In the genomic region with DNA sequence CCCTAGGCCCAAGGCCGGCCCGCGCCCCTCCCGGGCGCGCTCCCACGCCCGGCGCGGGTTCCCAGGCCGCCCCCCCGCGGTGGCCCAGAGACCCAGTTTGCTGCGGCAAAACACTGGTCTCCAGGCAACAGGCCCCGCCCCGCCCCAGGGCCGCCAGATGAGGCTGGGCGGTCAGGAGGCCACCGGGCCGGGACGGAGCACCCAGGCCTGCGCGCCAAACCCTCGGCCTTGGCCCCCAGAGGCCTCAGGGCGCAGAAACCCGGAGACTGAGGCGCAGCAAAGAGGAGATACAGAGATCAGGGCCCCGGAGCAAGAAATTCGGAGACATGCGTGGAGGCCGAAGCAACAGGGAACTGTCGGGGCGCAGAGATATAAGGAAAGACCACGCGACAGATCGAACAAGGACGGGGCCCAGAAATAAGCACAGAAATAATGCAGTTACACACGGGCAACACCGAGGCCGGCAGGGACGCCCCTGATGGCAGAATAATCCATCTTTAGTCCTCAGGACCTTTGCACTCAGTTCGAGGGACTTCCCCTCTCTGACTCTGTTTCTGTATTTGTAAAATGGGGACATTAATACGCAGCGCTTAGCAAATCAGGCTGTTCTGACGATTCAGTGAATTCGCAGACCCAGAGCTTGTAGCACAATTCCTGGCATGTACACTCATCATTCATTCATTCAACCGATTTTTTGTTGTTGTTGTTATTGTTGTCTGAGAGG, we compare ENCODE assay signal across 8 cellular contexts. TPM values are rescaled to one million over a fixed set of nuclear protein-coding genes. Genes with fewer than 3 reads are reported as not detected.
DNase-seq lines count a peak whose midpoint lies in the region; ATAC-seq and TF ChIP-seq lines count a peak whose summit lies in the region.

No MANE protein-coding gene starts in this region.

- peaks cover 5% of the 10 kb centered on the region for H3K36me3 Mint-ChIP-seq in activated CD8-positive, alpha-beta T cell treated with anti-CD3 and anti-CD28 coated beads for 36 hours (ENCODE audit: low read depth)

- POLR2A ChIA-PET in activated CD8-positive, alpha-beta T cell treated with anti-CD3 and anti-CD28 coated beads for 36 hours (lab: Charles Lee), result interaction anchor here (1.4 to 3.0 kb wide), 3 partner anchors 24 to 36 kb away, joined by 3 to 11 read pairs (median 9); partner anchors contain the start of gene FOSB

- peaks cover 51% of the 10 kb centered on the region for H3K4me1 Mint-ChIP-seq in activated CD8-positive, alpha-beta T cell treated with anti-CD3 and anti-CD28 coated beads for 36 hours (ENCODE audit: low read depth)

- no peaks in the 10 kb centered on the region for H3K27me3 Mint-ChIP-seq in activated CD8-positive, alpha-beta T cell treated with anti-CD3 and anti-CD28 coated beads for 36 hours

- no peaks in the 10 kb centered on the region for H3K36me3 ChIP-seq in lower lobe of right lung

- CTCF ChIA-PET in activated CD8-positive, alpha-beta T cell treated with anti-CD3 and anti-CD28 coated beads for 36 hours (lab: Charles Lee), result interaction anchor here (0.7 to 6.0 kb wide), 6 partner anchors 12 to 41 kb away, joined by 3 to 72 read pairs (median 4); partner anchors contain the start of gene FOSB

- no peak for TF ChIP-seq CTCF in HFF-Myc (IDR thresholded peaks at IDR 0.05; ENCODE audit: low read depth, low read length, missing control alignments)
- no peak for TF ChIP-seq CTCF in activated CD8-positive, alpha-beta T cell treated with anti-CD3 and anti-CD28 coated beads for 36 hours (IDR thresholded peaks at IDR 0.05)
- TF ChIP-seq CTCF in lower lobe of right lung (IDR thresholded peaks at IDR 0.05), result no peak

- ATAC-seq in activated CD8-positive, alpha-beta T cell treated with anti-CD3 and anti-CD28 coated beads for 36 hours, result peak; percentile 34
- ATAC-seq in lower lobe of right lung, result peak; percentile 84 to 89

- H3K27ac ChIP-seq in lower lobe of right lung, result peak overlapping the region; percentile 93

- no peaks in the 10 kb centered on the region for H3K9me3 Mint-ChIP-seq in activated CD8-positive, alpha-beta T cell treated with anti-CD3 and anti-CD28 coated beads for 36 hours

- H3K27me3 ChIP-seq in lower lobe of right lung (ENCODE audit: low read depth), result no peaks in the 10 kb centered on the region

- H3K27ac Mint-ChIP-seq in activated CD8-positive, alpha-beta T cell treated with anti-CD3 and anti-CD28 coated beads for 36 hours, result peak overlapping the region; percentile 30

- intact Hi-C loops in activated CD8-positive, alpha-beta T cell treated with anti-CD3 and anti-CD28 coated beads for 36 hours (cut with micrococcal nuclease), result no loop called here
- intact Hi-C loops in lower lobe of right lung (cut with DNase I), result no loop called here

- H3K4me3 ChIP-seq in HFF-Myc (replicated peaks; ENCODE audit: low read depth, low read length) (peak overlapping the region; percentile 21; the same call in 1 of the 2 replicates), lower lobe of right lung (peak overlapping the region; percentile 45)

- no peaks in the 10 kb centered on the region for H3K9me3 ChIP-seq in lower lobe of right lung

- DNase-seq in ELF-1 (ENCODE audit: low read depth, low spot score) (peak; percentile 91), HFF-Myc (ENCODE audit: extremely low read depth, low read depth) (no peak), NCI-H748 (lab: John Stamatoyannopoulos, UW; ENCODE audit: unreplicated experiment) (peak; percentile 87), lower lobe of right lung (peak; percentile 98), GM19240 (ENCODE audit: insufficient read length, low spot score) (no peak)
- peak; percentile 83 for DNase-seq in activated CD8-positive, alpha-beta T cell treated with anti-CD3 and anti-CD28 coated beads for 36 hours
- DNase-seq in effector CD8-positive, alpha-beta T cell (lab: John Stamatoyannopoulos, UW), result peak; percentile 63
- peak; percentile 59 for DNase-seq in stimulated activated CD8-positive, alpha-beta memory T cell treated with anti-CD3 and anti-CD28 coated beads, Interleukin-12 subunit alpha, Interleukin-12 subunit beta, amount 100 ng/mL, for 1 hour (ENCODE audit: low read depth)

- H3K4me1 ChIP-seq in lower lobe of right lung, result peaks cover 46% of the 10 kb centered on the region

- peak overlapping the region; percentile 73 for H3K4me3 Mint-ChIP-seq in activated CD8-positive, alpha-beta T cell treated with anti-CD3 and anti-CD28 coated beads for 36 hours

RNA-seq across cellular contexts. Expression of gene ERCC1, which starts 20.8 kb away (rescaled TPM):
- total RNA-seq in activated CD8-positive, alpha-beta T cell treated with anti-CD3 and anti-CD28 coated beads for 36 hours, result 10 to 100 TPM; 41.6 to 46.5 TPM
- total RNA-seq in lower lobe of right lung, result 41.6 TPM

RNA-seq across cellular contexts. Expression of gene FOSB, which starts 23.3 kb away (rescaled TPM):
- total RNA-seq in activated CD8-positive, alpha-beta T cell treated with anti-CD3 and anti-CD28 coated beads for 36 hours, result 10 to 100 TPM; 70.0 to 71.2 TPM
- 18.0 TPM for total RNA-seq in lower lobe of right lung

RNA-seq across cellular contexts. Expression of gene POLR1G, which starts 38.0 kb away (rescaled TPM):
- total RNA-seq in activated CD8-positive, alpha-beta T cell treated with anti-CD3 and anti-CD28 coated beads for 36 hours, result 10 to 100 TPM in 1 of 2 experiments, 1 to 10 TPM in 1; 9.8 to 11.6 TPM
- 4.5 TPM for total RNA-seq in lower lobe of right lung

RNA-seq across cellular contexts. Expression of gene PPP1R13L, which starts 39.6 kb away (rescaled TPM):
- total RNA-seq in activated CD8-positive, alpha-beta T cell treated with anti-CD3 and anti-CD28 coated beads for 36 hours, result 1 to 10 TPM; 4.6 to 5.8 TPM
- total RNA-seq in lower lobe of right lung, result 43.8 TPM

RNA-seq across cellular contexts. Expression of gene RTN2, which starts 52.4 kb away (rescaled TPM):
- 1 to 10 TPM; 2.6 to 3.0 TPM for total RNA-seq in activated CD8-positive, alpha-beta T cell treated with anti-CD3 and anti-CD28 coated beads for 36 hours
- 16.2 TPM for total RNA-seq in lower lobe of right lung

Comparison
In these comparisons a context has a peak if more than half of its experiments do, and no peak if none do; other contexts are left out.
1. DNase-seq: peak in ELF-1 (single experiment), NCI-H748 (single experiment), activated CD8-positive, alpha-beta T cell treated with anti-CD3 and anti-CD28 coated beads for 36 hours (single experiment), effector CD8-positive, alpha-beta T cell (single experiment), lower lobe of right lung (single experiment) and stimulated activated CD8-positive, alpha-beta memory T cell treated with anti-CD3 and anti-CD28 coated beads, Interleukin-12 subunit alpha, Interleukin-12 subunit beta, amount 100 ng/mL, for 1 hour (single experiment); none in HFF-Myc (single experiment) and GM19240 (single experiment).